16 cellular contexts compared by ENCODE assay signal in genomic region chr2:134932864-134933526, GRCh38. TPM values are rescaled to one million over a fixed set of nuclear protein-coding genes. Genes with fewer than 3 reads are reported as not detected.
DNase-seq lines count a peak whose midpoint lies in the region; ATAC-seq, FAIRE-seq and TF ChIP-seq lines count a peak whose summit lies in the region.
"Had no signal": no experiment of that assay in that cellular context is flagged by ENCODE, and none has a peak within 500 bp of the region (broad histone marks: within the 10 kb centered on the region; RNA-seq: fewer than 3 reads in every experiment).

No MANE protein-coding gene starts in this region.

- H3K4me3 ChIP-seq in bronchial epithelial cell (ENCODE audit: low read depth, low read length) (no peak overlapping the region), mucosa of stomach (ENCODE audit: low read length) (peak overlapping the region; percentile 16)
- H3K4me3 ChIP-seq: Peyer's patch, psoas muscle had no signal

- no peaks in the 10 kb centered on the region for H3K9me3 ChIP-seq in mucosa of stomach (ENCODE audit: control insufficient read depth, low read length)
- H3K9me3 ChIP-seq: Peyer's patch, psoas muscle had no signal

- H3K4me3 Mint-ChIP-seq in stimulated activated naive CD8-positive, alpha-beta T cell treated with anti-CD3 and anti-CD28 coated beads, Interleukin-15, Interleukin-2, amounts not matched to agents 100 ng/mL and 50 ng/mL, for 24 hours, result no peak overlapping the region
- no peak overlapping the region for H3K4me3 Mint-ChIP-seq in stimulated activated naive CD8-positive, alpha-beta T cell treated with anti-CD3 and anti-CD28 coated beads, Interleukin-15, amount 100 ng/mL, for 72 hours

- H3K27me3 Mint-ChIP-seq in stimulated activated naive CD8-positive, alpha-beta T cell treated with anti-CD3 and anti-CD28 coated beads, Interleukin-15, Interleukin-2, amounts not matched to agents 100 ng/mL and 50 ng/mL, for 24 hours, result no peaks in the 10 kb centered on the region
- no peaks in the 10 kb centered on the region for H3K27me3 Mint-ChIP-seq in stimulated activated naive CD8-positive, alpha-beta T cell treated with anti-CD3 and anti-CD28 coated beads, Interleukin-15, amount 100 ng/mL, for 72 hours

- FAIRE-seq in bronchial epithelial cell (lab: Jason Lieb, UNC), result no peak

- H3K36me3 ChIP-seq in bronchial epithelial cell (ENCODE audit: control insufficient read depth, insufficient read depth, low read length) (no peaks in the 10 kb centered on the region), mucosa of stomach (ENCODE audit: control insufficient read depth, insufficient read depth, low read length) (no peaks in the 10 kb centered on the region)

- peak overlapping the region; percentile 29 for H3K9ac ChIP-seq in mucosa of stomach (ENCODE audit: low read length)

- peak overlapping the region; percentile 5 for H3K27ac Mint-ChIP-seq in stimulated activated naive CD8-positive, alpha-beta T cell treated with anti-CD3 and anti-CD28 coated beads, Interleukin-15, Interleukin-2, amounts not matched to agents 100 ng/mL and 50 ng/mL, for 24 hours
- peak overlapping the region in 1 of 2 donors; percentile 37 for H3K27ac Mint-ChIP-seq in stimulated activated naive CD8-positive, alpha-beta T cell treated with anti-CD3 and anti-CD28 coated beads, Interleukin-15, amount 100 ng/mL, for 72 hours

- H3K4me1 ChIP-seq in mucosa of stomach (ENCODE audit: control insufficient read depth, insufficient read depth, low read length), result peaks cover 75% of the 10 kb centered on the region

- H3K27me3 ChIP-seq in bronchial epithelial cell (ENCODE audit: control insufficient read depth, insufficient read depth, low read length), result no peaks in the 10 kb centered on the region
- H3K27me3 ChIP-seq in mucosa of stomach (ENCODE audit: control insufficient read depth, insufficient read depth, low read length), result no peaks in the 10 kb centered on the region
- H3K27me3 ChIP-seq: foreskin keratinocyte, Peyer's patch had no signal

- H3K36me3 Mint-ChIP-seq in stimulated activated naive CD8-positive, alpha-beta T cell treated with anti-CD3 and anti-CD28 coated beads, Interleukin-15, Interleukin-2, amounts not matched to agents 100 ng/mL and 50 ng/mL, for 24 hours (ENCODE audit: low read depth), result peaks cover 52% of the 10 kb centered on the region

- ATAC-seq in stimulated activated naive CD8-positive, alpha-beta T cell treated with anti-CD3 and anti-CD28 coated beads, Interleukin-15, amount 100 ng/mL, for 72 hours, result no peak
- no peak for ATAC-seq in HG03108 (IDR thresholded peaks at IDR 0.05; ENCODE audit: unreplicated experiment)
- ATAC-seq: foreskin keratinocyte had no signal

- H3K9me3 Mint-ChIP-seq in stimulated activated naive CD8-positive, alpha-beta T cell treated with anti-CD3 and anti-CD28 coated beads, Interleukin-15, Interleukin-2, amounts not matched to agents 100 ng/mL and 50 ng/mL, for 24 hours, result no peaks in the 10 kb centered on the region
- no peaks in the 10 kb centered on the region for H3K9me3 Mint-ChIP-seq in stimulated activated naive CD8-positive, alpha-beta T cell treated with anti-CD3 and anti-CD28 coated beads, Interleukin-15, amount 100 ng/mL, for 72 hours

- no peak for TF ChIP-seq CTCF in bronchial epithelial cell (IDR thresholded peaks at IDR 0.05; ENCODE audit: insufficient read depth, low read length, severe bottlenecking)

- H3K4me1 Mint-ChIP-seq in stimulated activated naive CD8-positive, alpha-beta T cell treated with anti-CD3 and anti-CD28 coated beads, Interleukin-15, Interleukin-2, amounts not matched to agents 100 ng/mL and 50 ng/mL, for 24 hours (ENCODE audit: low read depth), result peaks cover 68% of the 10 kb centered on the region
- peaks cover 52% of the 10 kb centered on the region for H3K4me1 Mint-ChIP-seq in stimulated activated naive CD8-positive, alpha-beta T cell treated with anti-CD3 and anti-CD28 coated beads, Interleukin-15, amount 100 ng/mL, for 72 hours

- no peak for DNase-seq in stimulated activated naive CD8-positive, alpha-beta T cell treated with anti-CD3 and anti-CD28 coated beads, Interleukin-15, amount 100 ng/mL, for 72 hours
- DNase-seq in bronchial epithelial cell (ENCODE audit: low read depth), result peak; percentile 42
- no peak for DNase-seq in NCI-H774 (lab: John Stamatoyannopoulos, UW)
- no peak for DNase-seq in NCI-H1930 (lab: John Stamatoyannopoulos, UW)
- no peak for DNase-seq in NCI-H1105 treated with DMSO at 0.1 percent for 48 hours (lab: John Stamatoyannopoulos, UW)
- DNase-seq: activated naive CD4-positive, alpha-beta T cell; foreskin keratinocyte; midbrain; NCI-H1694; NCI-H524; Peyer's patch; psoas muscle; WERI-Rb-1 had no signal

RNA-seq across cellular contexts. Expression of gene CCNT2, which starts 14.4 kb away (rescaled TPM):
- 24.0 and 24.3 TPM in 2 replicates for total RNA-seq in bronchial epithelial cell
